Comparison of ENCODE assay signal across 16 cellular contexts in genomic region chr17:80498920-80499410, GRCh38. TPM values are rescaled to one million over a fixed set of nuclear protein-coding genes. Genes with fewer than 3 reads are reported as not detected.
"Had no signal": no experiment of that assay in that cellular context is flagged by ENCODE, and none has a peak within 500 bp of the region (broad histone marks: within the 10 kb centered on the region; RNA-seq: fewer than 3 reads in every experiment).

No MANE protein-coding gene starts in this region.

- DNase-seq: activated CD4-positive, alpha-beta T cell treated with anti-CD3 and anti-CD28 coated beads, Interleukin-2, amount 50 U/mL, for 48 hours; activated CD4-positive, CD25-positive, alpha-beta regulatory T cell treated with anti-CD3 and anti-CD28 coated beads, Interleukin-2, amount 50 U/mL, for 72 hours; activated gamma-delta T cell; activated T-cell treated with anti-CD3 and anti-CD28 coated beads, Interleukin-2, amount 50 U/mL, for 48 hours; foreskin melanocyte; heart right ventricle; left ventricle myocardium inferior; mesendoderm; stimulated activated CD4-positive, alpha-beta T cell treated with anti-CD3 and anti-CD28 coated beads, Interleukin-2, amount 100 ng/mL, for 48 hours; stimulated activated naive CD4-positive, alpha-beta T cell treated with Interleukin-2 at 50 U/mL for 16 hours; SW 1271 had no signal

- H3K9me3 Mint-ChIP-seq: T-helper 2 cell treated with Interferon-gamma antibody and Interleukin-4, amounts not matched to agents 5 μg/mL and 100 μg/mL, for 36 hours had no signal

- H3K4me3 ChIP-seq: upper lobe of left lung had no signal

- H3K27me3 Mint-ChIP-seq: activated naive CD8-positive, alpha-beta T cell had no signal

- H3K9me3 ChIP-seq: heart right ventricle, left ventricle myocardium inferior, upper lobe of left lung had no signal

- H3K27ac ChIP-seq: heart right ventricle, left ventricle myocardium inferior, upper lobe of left lung had no signal

- H3K27me3 ChIP-seq: upper lobe of left lung had no signal

- H3K27ac Mint-ChIP-seq: activated naive CD8-positive, alpha-beta T cell; progenitor cell of endocrine pancreas; T-helper 2 cell treated with Interferon-gamma antibody and Interleukin-4, amounts not matched to agents 5 μg/mL and 100 μg/mL, for 36 hours had no signal

- H3K36me3 Mint-ChIP-seq: activated naive CD8-positive, alpha-beta T cell had no signal

- H3K4me3 Mint-ChIP-seq: activated naive CD8-positive, alpha-beta T cell; T-helper 2 cell treated with Interferon-gamma antibody and Interleukin-4, amounts not matched to agents 5 μg/mL and 100 μg/mL, for 36 hours had no signal

- H3K36me3 ChIP-seq: heart right ventricle, left ventricle myocardium inferior, upper lobe of left lung had no signal

RNA-seq across cellular contexts. Expression of gene NPTX1, which starts 22.6 kb away (rescaled TPM):
- total RNA-seq: endothelial cell of umbilical vein, heart right ventricle, left ventricle myocardium inferior, progenitor cell of endocrine pancreas had no signal
